In the genomic region with DNA sequence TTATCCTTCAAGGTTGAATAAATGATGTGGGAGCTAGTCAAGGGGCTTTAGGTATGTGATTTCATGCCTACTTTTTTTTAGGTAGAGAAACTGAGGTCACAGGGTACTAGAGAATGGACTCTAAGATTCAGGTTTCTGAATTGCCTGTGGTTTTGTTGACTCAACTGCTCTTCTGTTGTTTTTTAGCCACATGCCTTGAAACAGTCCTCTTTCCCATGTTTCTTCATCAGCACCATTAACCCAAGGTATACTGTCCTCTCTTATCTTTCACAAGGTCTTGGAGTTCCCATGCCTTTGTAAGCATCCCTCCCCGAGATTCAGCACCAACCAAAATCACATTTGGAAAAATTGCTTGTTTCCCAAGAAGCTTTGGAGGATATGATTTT, we compare ENCODE assay signal across 21 cellular contexts.
A peak's percentile ranks its signal among the peaks of the same experiment; 100 is the strongest.
DNase-seq lines count a peak whose midpoint lies in the region; ATAC-seq and TF ChIP-seq lines count a peak whose summit lies in the region.
"Had no signal": no experiment of that assay in that cellular context is flagged by ENCODE, and none has a peak within 500 bp of the region (broad histone marks: within the 10 kb centered on the region; RNA-seq: fewer than 3 reads in every experiment).

No MANE protein-coding gene starts in this region.

- H3K27me3 Mint-ChIP-seq in HFFc6 (ENCODE audit: insufficient read depth) (peaks cover 8% of the 10 kb centered on the region), mesothelial cell of epicardium (ENCODE audit: low read depth) (no peaks in the 10 kb centered on the region)

- H3K27ac Mint-ChIP-seq in HFFc6 (peak overlapping the region; percentile 22; the same call in 1 of the 2 replicates), mesothelial cell of epicardium (peak overlapping the region; percentile 14)
- H3K27ac Mint-ChIP-seq: activated B cell treated with CpG ODN at 0.5 μM for 24 hours; activated naive CD8-positive, alpha-beta T cell treated with anti-CD3 and anti-CD28 coated beads, Interleukin-2, amount 50 U/mL, for 24 hours; CD4-positive, CD25-positive, alpha-beta regulatory T cell; neural progenitor cell; stimulated activated naive CD8-positive, alpha-beta T cell treated with anti-CD3 and anti-CD28 coated beads, Interleukin-15, amount 100 ng/mL, for 72 hours had no signal

- H3K9me3 Mint-ChIP-seq in HFFc6 (no peaks in the 10 kb centered on the region), mesothelial cell of epicardium (no peaks in the 10 kb centered on the region)
- H3K9me3 Mint-ChIP-seq: activated B cell treated with CpG ODN at 0.5 μM for 24 hours; activated naive CD8-positive, alpha-beta T cell treated with anti-CD3 and anti-CD28 coated beads, Interleukin-2, amount 50 U/mL, for 24 hours; CD4-positive, CD25-positive, alpha-beta regulatory T cell; neural progenitor cell; stimulated activated naive CD8-positive, alpha-beta T cell treated with anti-CD3 and anti-CD28 coated beads, Interleukin-15, amount 100 ng/mL, for 72 hours had no signal

- peak overlapping the region; percentile 39 for H3K4me3 ChIP-seq in thoracic aorta
- H3K4me3 ChIP-seq: neural progenitor cell, upper lobe of right lung had no signal

- no peak for ATAC-seq in thoracic aorta (ENCODE audit: insufficient number of reproducible peaks, low FRiP score, low read depth)
- ATAC-seq: activated naive CD8-positive, alpha-beta T cell treated with anti-CD3 and anti-CD28 coated beads, Interleukin-2, amount 50 U/mL, for 24 hours; left lobe of liver; stimulated activated naive CD8-positive, alpha-beta T cell treated with anti-CD3 and anti-CD28 coated beads, Interleukin-15, amount 100 ng/mL, for 72 hours; upper lobe of right lung had no signal

- peaks cover 24% of the 10 kb centered on the region for H3K36me3 Mint-ChIP-seq in HFFc6 (ENCODE audit: low read depth)
- peaks cover 9% of the 10 kb centered on the region for H3K36me3 Mint-ChIP-seq in mesothelial cell of epicardium
- H3K36me3 Mint-ChIP-seq: CD4-positive, CD25-positive, alpha-beta regulatory T cell had no signal

- no peaks in the 10 kb centered on the region for H3K36me3 ChIP-seq in thoracic aorta
- H3K36me3 ChIP-seq: neural progenitor cell, upper lobe of right lung had no signal

- H3K4me1 ChIP-seq in thoracic aorta (ENCODE audit: control insufficient read depth in 1 of 2, low read depth in 2 of 2) = peaks cover 36 to 72% of the 10 kb centered on the region in 2 donors

- DNase-seq in HFFc6 = no peak
- peak; percentile 26 for DNase-seq in astrocyte of the hippocampus (ENCODE audit: low read depth, low spot score)
- no peak for DNase-seq in mesothelial cell of epicardium (ENCODE audit: low spot score in 2 of 2, unreplicated experiment in 2 of 2)
- no peak for DNase-seq in thoracic aorta (ENCODE audit: low spot score)
- DNase-seq in head of caudate nucleus = no peak
- no peak for DNase-seq in NCI-H774 (lab: John Stamatoyannopoulos, UW)
- DNase-seq in NCI-H1694 (lab: John Stamatoyannopoulos, UW) = no peak
- DNase-seq: activated B cell treated with CpG ODN at 0.5 μM for 24 hours; activated CD4-positive, alpha-beta T cell treated with anti-CD3 and anti-CD28 coated beads, Interleukin-2, amount 50 U/mL, for 48 hours; activated naive CD8-positive, alpha-beta T cell treated with anti-CD3 and anti-CD28 coated beads, Interleukin-2, amount 50 U/mL, for 24 hours; CD4-positive, CD25-positive, alpha-beta regulatory T cell; GOT3; KG1; NCI-H187 treated with DMSO at 0.1 percent for 48 hours; NCI-H2227 treated with DMSO at 0.1 percent for 48 hours; stimulated activated naive CD8-positive, alpha-beta T cell treated with anti-CD3 and anti-CD28 coated beads, Interleukin-15, amount 100 ng/mL, for 72 hours; SW 1271; upper lobe of right lung had no signal

- peaks cover 51% of the 10 kb centered on the region for H3K4me1 Mint-ChIP-seq in HFFc6 (ENCODE audit: low read depth)
- peaks cover 33% of the 10 kb centered on the region for H3K4me1 Mint-ChIP-seq in mesothelial cell of epicardium
- H3K4me1 Mint-ChIP-seq: activated B cell treated with CpG ODN at 0.5 μM for 24 hours had no signal

- no peaks in the 10 kb centered on the region for H3K9me3 ChIP-seq in thoracic aorta
- H3K9me3 ChIP-seq: upper lobe of right lung had no signal

- H3K27me3 ChIP-seq in thoracic aorta (replicated peaks; ENCODE audit: insufficient read depth) = no peaks in the 10 kb centered on the region
- H3K27me3 ChIP-seq: dorsolateral prefrontal cortex, neural progenitor cell, upper lobe of right lung had no signal

- peak overlapping the region; percentile 81 to 83 for H3K27ac ChIP-seq in thoracic aorta

- H3K4me3 Mint-ChIP-seq in HFFc6 (peak overlapping the region; percentile 43), mesothelial cell of epicardium (no peak overlapping the region)
- H3K4me3 Mint-ChIP-seq: activated B cell treated with CpG ODN at 0.5 μM for 24 hours; activated naive CD8-positive, alpha-beta T cell treated with anti-CD3 and anti-CD28 coated beads, Interleukin-2, amount 50 U/mL, for 24 hours; CD4-positive, CD25-positive, alpha-beta regulatory T cell; stimulated activated naive CD8-positive, alpha-beta T cell treated with anti-CD3 and anti-CD28 coated beads, Interleukin-15, amount 100 ng/mL, for 72 hours had no signal

- intact Hi-C loops in head of caudate nucleus (cut with DNase I) = no loop called here

- TF ChIP-seq CTCF in HFFc6 (IDR thresholded peaks at IDR 0.05) = no peak
- TF ChIP-seq CTCF in mesothelial cell of epicardium (IDR thresholded peaks at IDR 0.05; ENCODE audit: unreplicated experiment) = no peak
- TF ChIP-seq CTCF in thoracic aorta (IDR thresholded peaks at IDR 0.05) = no peak
